ENCODE assay signal across 8 cellular contexts in the genomic region with DNA sequence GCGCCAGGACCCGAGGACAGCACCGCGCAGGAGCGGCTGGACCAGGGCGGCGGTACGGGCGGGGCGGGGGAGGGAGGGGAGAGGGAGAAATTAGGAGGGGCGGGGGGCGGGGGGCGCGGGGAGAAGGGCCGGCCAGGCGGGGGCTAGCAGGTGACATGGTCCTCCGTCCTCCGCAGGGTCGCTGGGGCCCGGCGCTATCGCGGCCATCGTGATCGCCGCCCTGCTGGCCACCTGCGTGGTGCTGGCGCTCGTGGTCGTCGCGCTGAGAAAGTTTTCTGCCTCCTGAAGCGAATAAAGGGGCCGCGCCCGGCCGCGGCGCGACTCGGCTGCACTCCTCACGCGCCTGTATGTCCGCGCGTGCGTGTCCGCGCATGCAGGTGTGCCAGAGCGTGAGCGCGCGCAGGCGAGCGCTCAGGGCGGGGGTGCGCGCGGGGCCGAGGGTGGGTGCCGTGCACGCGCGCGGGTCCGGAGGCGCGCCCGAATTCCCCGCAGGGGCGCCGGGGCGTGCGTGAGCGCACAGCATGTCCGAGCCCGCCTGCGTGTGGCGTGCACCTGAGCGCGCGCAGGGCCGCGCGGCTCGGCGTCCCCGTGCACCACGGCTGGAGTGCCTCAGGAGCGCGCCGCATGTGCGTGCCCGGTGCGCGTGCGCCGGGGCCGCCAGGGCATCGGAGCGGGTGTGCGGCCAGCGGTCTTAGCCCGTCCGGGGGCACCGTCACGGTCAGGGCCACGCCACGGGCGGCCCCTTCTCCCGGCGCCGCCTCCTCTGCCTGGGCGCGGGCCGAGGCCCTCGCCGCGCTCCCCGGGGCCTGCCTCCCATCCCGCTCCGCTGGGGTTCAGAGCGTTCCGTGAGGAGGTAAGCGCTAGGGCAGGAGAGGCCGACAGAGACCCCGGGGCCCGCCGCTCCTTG. TPM values are rescaled to one million over a fixed set of nuclear protein-coding genes. Genes with fewer than 3 reads are reported as not detected.
DNase-seq lines count a peak whose midpoint lies in the region; ATAC-seq and TF ChIP-seq lines count a peak whose summit lies in the region.

No MANE protein-coding gene starts in this region.

- peaks cover 7% of the 10 kb centered on the region for H3K4me1 Mint-ChIP-seq in activated naive CD4-positive, alpha-beta T cell treated with anti-CD3 and anti-CD28 coated beads, Interleukin-2, amount 10 ng/mL, durations not matched to agents 7 days and 5 days
- no peaks in the 10 kb centered on the region for H3K4me1 Mint-ChIP-seq in progenitor cell of endocrine pancreas (ENCODE audit: low read depth)

- peaks cover 45% of the 10 kb centered on the region for H3K27me3 Mint-ChIP-seq in activated naive CD4-positive, alpha-beta T cell treated with anti-CD3 and anti-CD28 coated beads, Interleukin-2, amount 10 ng/mL, durations not matched to agents 7 days and 5 days
- peaks cover 15% of the 10 kb centered on the region for H3K27me3 Mint-ChIP-seq in progenitor cell of endocrine pancreas

- no peaks in the 10 kb centered on the region for H3K9me3 ChIP-seq in heart right ventricle

- H3K27ac Mint-ChIP-seq in activated naive CD4-positive, alpha-beta T cell treated with anti-CD3 and anti-CD28 coated beads, Interleukin-2, amount 10 ng/mL, durations not matched to agents 7 days and 5 days, result no peak overlapping the region
- no peak overlapping the region for H3K27ac Mint-ChIP-seq in progenitor cell of endocrine pancreas

- no peak overlapping the region for H3K27ac ChIP-seq in heart right ventricle

- peaks cover 0 to 18% (median 5%) of the 10 kb centered on the region in 9 donors for H3K4me1 ChIP-seq in heart right ventricle

- H3K4me3 Mint-ChIP-seq in activated naive CD4-positive, alpha-beta T cell treated with anti-CD3 and anti-CD28 coated beads, Interleukin-2, amount 10 ng/mL, durations not matched to agents 7 days and 5 days, result peak overlapping the region; percentile 66
- peak overlapping the region; percentile 56 for H3K4me3 Mint-ChIP-seq in progenitor cell of endocrine pancreas (ENCODE audit: low read depth)

- no peaks in the 10 kb centered on the region for H3K36me3 ChIP-seq in heart right ventricle

- intact Hi-C loops in heart right ventricle (cut with DNase I), result no loop called here

- DNase-seq in NCI-H146 (lab: John Stamatoyannopoulos, UW) (peak; percentile 45), NCI-H146 treated with DMSO at 0.1 percent for 48 hours (lab: John Stamatoyannopoulos, UW; ENCODE audit: unreplicated experiment) (no peak), LoVo (ENCODE audit: low spot score) (peak; percentile 70), heart right ventricle (no peak), progenitor cell of endocrine pancreas (ENCODE audit: low spot score, unreplicated experiment) (peak; percentile 44), epidermal melanocyte (ENCODE audit: insufficient read length, low spot score) (no peak)
- peak; percentile 59 for DNase-seq in activated naive CD4-positive, alpha-beta T cell treated with anti-CD3 and anti-CD28 coated beads, Interleukin-2, amount 10 ng/mL, durations not matched to agents 7 days and 5 days

- H3K4me3 ChIP-seq in heart right ventricle, result peak overlapping the region; percentile 18 to 54 (median 40)

- no peaks in the 10 kb centered on the region for H3K9me3 Mint-ChIP-seq in activated naive CD4-positive, alpha-beta T cell treated with anti-CD3 and anti-CD28 coated beads, Interleukin-2, amount 10 ng/mL, durations not matched to agents 7 days and 5 days
- H3K9me3 Mint-ChIP-seq in progenitor cell of endocrine pancreas (ENCODE audit: low read depth), result no peaks in the 10 kb centered on the region

- H3K27me3 ChIP-seq in heart right ventricle, result peaks cover 17 to 34% (median 28%) of the 10 kb centered on the region in 7 donors

- peak in 2 of 9 donors; percentile 9 to 15 for TF ChIP-seq CTCF in heart right ventricle (IDR thresholded peaks at IDR 0.05)
- TF ChIP-seq CTCF in progenitor cell of endocrine pancreas (IDR thresholded peaks at IDR 0.05; ENCODE audit: unreplicated experiment), result peak; percentile 54

- H3K36me3 Mint-ChIP-seq in activated naive CD4-positive, alpha-beta T cell treated with anti-CD3 and anti-CD28 coated beads, Interleukin-2, amount 10 ng/mL, durations not matched to agents 7 days and 5 days, result no peaks in the 10 kb centered on the region
- no peaks in the 10 kb centered on the region for H3K36me3 Mint-ChIP-seq in progenitor cell of endocrine pancreas (ENCODE audit: insufficient read depth)

- WGBS in heart right ventricle, 2 donors, result 1 to 2% methylated on average over 75 to 127 of the region's 129 CpGs

- ATAC-seq in heart right ventricle (peak in 5 of 8 donors; percentile 7 to 43 (median 16)), HG03159 (IDR thresholded peaks at IDR 0.05; ENCODE audit: unreplicated experiment) (no peak)

- CTCF ChIA-PET in activated naive CD4-positive, alpha-beta T cell treated with anti-CD3 and anti-CD28 coated beads, Interleukin-2, amount 10 ng/mL, durations not matched to agents 7 days and 5 days (lab: Charles Lee), result no interaction called here

RNA-seq across cellular contexts. Expression of gene SNORC, which starts 6.3 kb away (rescaled TPM):
- total RNA-seq in heart right ventricle (1 to 10 TPM in 4 of 10 donors, under 1 TPM in 6; 0.71 to 1.7 (median 0.94) TPM), progenitor cell of endocrine pancreas (1.8 and 2.8 TPM in 2 replicates)
- polyA plus RNA-seq in heart right ventricle, result 1 to 10 TPM in 1 of 2 donors, under 1 TPM in 1; 0.70 to 1.6 TPM

Comparison
In these comparisons a context has a peak if more than half of its experiments do, and no peak if none do; other contexts are left out.
1. DNase-seq: peak in NCI-H146 (single experiment), LoVo (single experiment), activated naive CD4-positive, alpha-beta T cell treated with anti-CD3 and anti-CD28 coated beads, Interleukin-2, amount 10 ng/mL, durations not matched to agents 7 days and 5 days (single experiment) and progenitor cell of endocrine pancreas (single experiment); none in NCI-H146 treated with DMSO at 0.1 percent for 48 hours (single experiment), heart right ventricle (0 of 2) and epidermal melanocyte (single experiment).